1 cellular context compared by ENCODE assay signal in genomic region chr1:65971547-65971946, GRCh38.
TF ChIP-seq lines count a peak whose summit lies in the region.

No MANE protein-coding gene starts in this region.

TF ChIP-seq in IMR-90, 13 proteins besides CTCF, POLR2A, EP300 and RAD21 (continued from another document):
- TF ChIP-seq USF2 (IDR thresholded peaks at IDR 0.05; ENCODE audit: low read depth, low read length), result no peak
- TF ChIP-seq, protein P1, sequence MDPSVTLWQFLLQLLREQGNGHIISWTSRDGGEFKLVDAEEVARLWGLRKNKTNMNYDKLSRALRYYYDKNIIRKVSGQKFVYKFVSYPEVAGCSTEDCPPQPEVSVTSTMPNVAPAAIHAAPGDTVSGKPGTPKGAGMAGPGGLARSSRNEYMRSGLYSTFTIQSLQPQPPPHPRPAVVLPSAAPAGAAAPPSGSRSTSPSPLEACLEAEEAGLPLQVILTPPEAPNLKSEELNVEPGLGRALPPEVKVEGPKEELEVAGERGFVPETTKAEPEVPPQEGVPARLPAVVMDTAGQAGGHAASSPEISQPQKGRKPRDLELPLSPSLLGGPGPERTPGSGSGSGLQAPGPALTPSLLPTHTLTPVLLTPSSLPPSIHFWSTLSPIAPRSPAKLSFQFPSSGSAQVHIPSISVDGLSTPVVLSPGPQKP (IDR thresholded peaks at IDR 0.05; ENCODE audit: borderline replicate concordance, low read depth, low read length), result no peak
- no peak for TF ChIP-seq RFX5 (IDR thresholded peaks at IDR 0.05; ENCODE audit: low read depth, low read length)
- no peak for TF ChIP-seq SMC3 (IDR thresholded peaks at IDR 0.05; ENCODE audit: low read depth, low read length)
- no peak for TF ChIP-seq NFE2L2 (IDR thresholded peaks at IDR 0.05; ENCODE audit: low read depth, low read length)
- no peak for TF ChIP-seq MXI1 (IDR thresholded peaks at IDR 0.05; ENCODE audit: borderline replicate concordance, low read depth, low read length)
- no peak for TF ChIP-seq CEBPB (IDR thresholded peaks at IDR 0.05; ENCODE audit: low read depth, low read length)
- no peak for TF ChIP-seq FOS (IDR thresholded peaks at IDR 0.05; ENCODE audit: low read depth, low read length)
- no peak for TF ChIP-seq RCOR1 (IDR thresholded peaks at IDR 0.05; ENCODE audit: insufficient replicate concordance, low read length)
